ENCODE assay signal across 9 cellular contexts in the genomic region with DNA sequence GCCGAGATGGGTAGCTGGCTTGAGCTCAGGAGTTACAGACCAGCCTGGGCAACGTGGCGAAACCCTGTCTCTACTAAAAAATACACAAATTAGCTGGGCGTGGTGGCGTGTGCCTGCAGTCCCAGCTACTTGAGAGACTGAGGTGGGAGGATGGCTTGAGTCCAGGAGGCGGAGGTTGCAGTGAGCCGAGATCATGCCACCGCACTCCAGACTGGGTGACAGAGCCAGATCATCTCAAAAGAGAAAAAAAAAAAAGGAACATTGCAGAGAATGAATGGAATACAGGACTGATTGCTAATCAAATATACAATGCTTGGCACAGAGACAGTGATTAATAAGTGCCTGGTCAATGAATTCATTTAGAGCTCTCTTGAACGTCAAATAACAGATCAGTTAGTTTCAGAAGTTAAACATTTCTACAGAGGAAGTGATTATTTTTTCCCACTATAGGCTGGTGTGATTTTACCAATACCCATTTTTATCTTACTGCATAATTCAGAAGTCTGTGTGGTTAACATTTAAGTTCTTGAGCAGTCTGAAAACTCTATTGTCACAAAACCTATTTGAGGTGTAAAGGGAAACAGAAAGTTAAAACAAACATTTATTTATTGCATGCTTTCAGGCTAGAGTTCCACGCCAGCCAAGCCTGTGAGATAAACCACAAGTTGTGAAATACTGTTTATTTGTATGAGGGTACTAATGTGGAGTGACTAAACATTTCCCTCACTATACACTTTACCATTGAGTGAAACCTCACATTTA. TPM values are rescaled to one million over a fixed set of nuclear protein-coding genes. Genes with fewer than 3 reads are reported as not detected.
A peak's percentile ranks its signal among the peaks of the same experiment; 100 is the strongest.
DNase-seq lines count a peak whose midpoint lies in the region; ATAC-seq and TF ChIP-seq lines count a peak whose summit lies in the region.
"Had no signal": no experiment of that assay in that cellular context is flagged by ENCODE, and none has a peak within 500 bp of the region (broad histone marks: within the 10 kb centered on the region; RNA-seq: fewer than 3 reads in every experiment).

No MANE protein-coding gene starts in this region.

- DNase-seq in AG04450 (ENCODE audit: low read depth, low spot score) (peak; percentile 15), SW480 (ENCODE audit: low spot score) (peak; percentile 61), DMS153 (lab: John Stamatoyannopoulos, UW) (no peak), iPS-NIHi11 (ENCODE audit: low spot score) (no peak), WTC11 (ENCODE audit: low spot score) (no peak)

- peaks cover 3% of the 10 kb centered on the region; the same call in 1 of the 2 replicates for H3K9me3 ChIP-seq in AG04450 (ENCODE audit: control insufficient read depth, insufficient read depth, low read length)
- H3K9me3 ChIP-seq in mucosa of rectum (ENCODE audit: control insufficient read depth in 2 of 2, low read length in 2 of 2) = no peaks in the 10 kb centered on the region

- ATAC-seq in GM18870 (IDR thresholded peaks at IDR 0.05; ENCODE audit: unreplicated experiment) (peak; percentile 95), HG03025 (IDR thresholded peaks at IDR 0.05; ENCODE audit: low FRiP score, unreplicated experiment) (peak; percentile 81), WTC11 (no peak)

- H3K27me3 ChIP-seq in AG04450 (ENCODE audit: control insufficient read depth, insufficient read depth, low read length) = no peaks in the 10 kb centered on the region
- no peaks in the 10 kb centered on the region for H3K27me3 ChIP-seq in mucosa of rectum (ENCODE audit: control insufficient read depth in 2 of 2, insufficient read depth in 2 of 2, low read length in 2 of 2)

- H3K27ac Mint-ChIP-seq in WTC11 = no peak overlapping the region
- H3K27ac Mint-ChIP-seq: activated naive CD8-positive, alpha-beta T cell had no signal

- CTCF ChIA-PET in AG04450 (lab: Charles Lee) (interaction anchor here (0.7 to 3.3 kb wide), 2 partner anchors 7 to 20 kb away, joined by 3 to 26 read pairs; a partner anchor contains a TSS), WTC11 (lab: Charles Lee) (no interaction called here)

- TF ChIP-seq CTCF in AG04450 (IDR thresholded peaks at IDR 0.05; ENCODE audit: low read depth, low read length) (no peak), WTC11 (IDR thresholded peaks at IDR 0.05) (no peak)

- H3K4me3 ChIP-seq in AG04450 (ENCODE audit: low read depth, low read length) (no peak overlapping the region), mucosa of rectum (ENCODE audit: low read length in 2 of 2) (peak overlapping the region; percentile 24 to 34)

- no peaks in the 10 kb centered on the region for H3K36me3 Mint-ChIP-seq in WTC11
- H3K36me3 Mint-ChIP-seq: activated naive CD8-positive, alpha-beta T cell had no signal

- no peak overlapping the region for H3K27ac ChIP-seq in AG04450 (ENCODE audit: low read depth, low read length)
- no peak overlapping the region for H3K27ac ChIP-seq in mucosa of rectum (ENCODE audit: low read depth in 2 of 2, low read length in 2 of 2)

- no peaks in the 10 kb centered on the region for H3K36me3 ChIP-seq in mucosa of rectum (ENCODE audit: control insufficient read depth in 2 of 2, insufficient read depth in 2 of 2, low read length in 2 of 2)

- H3K9me3 Mint-ChIP-seq in WTC11 = peaks cover 11% of the 10 kb centered on the region

- POLR2A ChIA-PET in AG04450 (lab: Yijun Ruan, JAX) (no interaction called here), WTC11 (lab: Charles Lee) (no interaction called here)

- no peak overlapping the region for H3K9ac ChIP-seq in mucosa of rectum (ENCODE audit: low read depth in 1 of 2, low read length in 2 of 2)

- no peaks in the 10 kb centered on the region for H3K27me3 Mint-ChIP-seq in WTC11 (ENCODE audit: low read depth)

- H3K4me1 Mint-ChIP-seq in WTC11 = peaks cover 13% of the 10 kb centered on the region

- H3K4me1 ChIP-seq in mucosa of rectum (ENCODE audit: control insufficient read depth in 2 of 2, insufficient read depth in 2 of 2, low read length in 2 of 2) = peaks cover 0 to 2% of the 10 kb centered on the region in 2 donors

- H3K4me3 Mint-ChIP-seq in WTC11 = no peak overlapping the region
- H3K4me3 Mint-ChIP-seq: activated naive CD8-positive, alpha-beta T cell had no signal

TF ChIP-seq in WTC11, 78 proteins besides CTCF, POLR2A, EP300 and RAD21:
- TF ChIP-seq, protein P1, sequence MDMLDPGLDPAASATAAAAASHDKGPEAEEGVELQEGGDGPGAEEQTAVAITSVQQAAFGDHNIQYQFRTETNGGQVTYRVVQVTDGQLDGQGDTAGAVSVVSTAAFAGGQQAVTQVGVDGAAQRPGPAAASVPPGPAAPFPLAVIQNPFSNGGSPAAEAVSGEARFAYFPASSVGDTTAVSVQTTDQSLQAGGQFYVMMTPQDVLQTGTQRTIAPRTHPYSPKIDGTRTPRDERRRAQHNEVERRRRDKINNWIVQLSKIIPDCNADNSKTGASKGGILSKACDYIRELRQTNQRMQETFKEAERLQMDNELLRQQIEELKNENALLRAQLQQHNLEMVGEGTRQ (CRISPR knock-in tag; IDR thresholded peaks at IDR 0.05) = no peak
- TF ChIP-seq, protein P2, sequence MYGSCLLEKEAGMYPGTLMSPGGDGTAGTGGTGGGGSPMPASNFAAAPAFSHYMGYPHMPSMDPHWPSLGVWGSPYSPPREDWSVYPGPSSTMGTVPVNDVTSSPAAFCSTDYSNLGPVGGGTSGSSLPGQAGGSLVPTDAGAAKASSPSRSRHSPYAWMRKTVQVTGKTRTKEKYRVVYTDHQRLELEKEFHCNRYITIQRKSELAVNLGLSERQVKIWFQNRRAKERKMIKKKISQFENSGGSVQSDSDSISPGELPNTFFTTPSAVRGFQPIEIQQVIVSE (CRISPR knock-in tag; IDR thresholded peaks at IDR 0.05; ENCODE audit: borderline replicate concordance) = no peak
- TF ChIP-seq, protein P3, sequence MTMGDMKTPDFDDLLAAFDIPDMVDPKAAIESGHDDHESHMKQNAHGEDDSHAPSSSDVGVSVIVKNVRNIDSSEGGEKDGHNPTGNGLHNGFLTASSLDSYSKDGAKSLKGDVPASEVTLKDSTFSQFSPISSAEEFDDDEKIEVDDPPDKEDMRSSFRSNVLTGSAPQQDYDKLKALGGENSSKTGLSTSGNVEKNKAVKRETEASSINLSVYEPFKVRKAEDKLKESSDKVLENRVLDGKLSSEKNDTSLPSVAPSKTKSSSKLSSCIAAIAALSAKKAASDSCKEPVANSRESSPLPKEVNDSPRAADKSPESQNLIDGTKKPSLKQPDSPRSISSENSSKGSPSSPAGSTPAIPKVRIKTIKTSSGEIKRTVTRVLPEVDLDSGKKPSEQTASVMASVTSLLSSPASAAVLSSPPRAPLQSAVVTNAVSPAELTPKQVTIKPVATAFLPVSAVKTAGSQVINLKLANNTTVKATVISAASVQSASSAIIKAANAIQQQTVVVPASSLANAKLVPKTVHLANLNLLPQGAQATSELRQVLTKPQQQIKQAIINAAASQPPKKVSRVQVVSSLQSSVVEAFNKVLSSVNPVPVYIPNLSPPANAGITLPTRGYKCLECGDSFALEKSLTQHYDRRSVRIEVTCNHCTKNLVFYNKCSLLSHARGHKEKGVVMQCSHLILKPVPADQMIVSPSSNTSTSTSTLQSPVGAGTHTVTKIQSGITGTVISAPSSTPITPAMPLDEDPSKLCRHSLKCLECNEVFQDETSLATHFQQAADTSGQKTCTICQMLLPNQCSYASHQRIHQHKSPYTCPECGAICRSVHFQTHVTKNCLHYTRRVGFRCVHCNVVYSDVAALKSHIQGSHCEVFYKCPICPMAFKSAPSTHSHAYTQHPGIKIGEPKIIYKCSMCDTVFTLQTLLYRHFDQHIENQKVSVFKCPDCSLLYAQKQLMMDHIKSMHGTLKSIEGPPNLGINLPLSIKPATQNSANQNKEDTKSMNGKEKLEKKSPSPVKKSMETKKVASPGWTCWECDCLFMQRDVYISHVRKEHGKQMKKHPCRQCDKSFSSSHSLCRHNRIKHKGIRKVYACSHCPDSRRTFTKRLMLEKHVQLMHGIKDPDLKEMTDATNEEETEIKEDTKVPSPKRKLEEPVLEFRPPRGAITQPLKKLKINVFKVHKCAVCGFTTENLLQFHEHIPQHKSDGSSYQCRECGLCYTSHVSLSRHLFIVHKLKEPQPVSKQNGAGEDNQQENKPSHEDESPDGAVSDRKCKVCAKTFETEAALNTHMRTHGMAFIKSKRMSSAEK (CRISPR knock-in tag; IDR thresholded peaks at IDR 0.05; ENCODE audit: borderline replicate concordance) = no peak
- TF ChIP-seq, protein P4, sequence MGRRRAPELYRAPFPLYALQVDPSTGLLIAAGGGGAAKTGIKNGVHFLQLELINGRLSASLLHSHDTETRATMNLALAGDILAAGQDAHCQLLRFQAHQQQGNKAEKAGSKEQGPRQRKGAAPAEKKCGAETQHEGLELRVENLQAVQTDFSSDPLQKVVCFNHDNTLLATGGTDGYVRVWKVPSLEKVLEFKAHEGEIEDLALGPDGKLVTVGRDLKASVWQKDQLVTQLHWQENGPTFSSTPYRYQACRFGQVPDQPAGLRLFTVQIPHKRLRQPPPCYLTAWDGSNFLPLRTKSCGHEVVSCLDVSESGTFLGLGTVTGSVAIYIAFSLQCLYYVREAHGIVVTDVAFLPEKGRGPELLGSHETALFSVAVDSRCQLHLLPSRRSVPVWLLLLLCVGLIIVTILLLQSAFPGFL (CRISPR knock-in tag; IDR thresholded peaks at IDR 0.05; ENCODE audit: borderline replicate concordance) = no peak
- TF ChIP-seq NR3C1 (CRISPR knock-in tag; conservative IDR thresholded peaks at IDR 0.05; ENCODE audit: low read depth) (no peak), ZNF263 (CRISPR knock-in tag; IDR thresholded peaks at IDR 0.05; ENCODE audit: low read depth) (no peak), MYBL2 (CRISPR knock-in tag; IDR thresholded peaks at IDR 0.05) (no peak), ZNF423 (CRISPR knock-in tag; IDR thresholded peaks at IDR 0.05) (no peak), FOXP1 (CRISPR knock-in tag; IDR thresholded peaks at IDR 0.05; ENCODE audit: borderline replicate concordance) (no peak)

RNA-seq across cellular contexts. Expression of a gene that starts 7.7 kb away (rescaled TPM):
- polyA plus RNA-seq in AG04450 (2011; rRNA removed) = 8.0 TPM in 2 replicates
- polyA minus RNA-seq in AG04450 (2011; rRNA and poly(A)+ RNA removed) = 19.4 and 24.1 TPM in 2 replicates
- 30.1 to 37.1 TPM (median 30.4 TPM) in 3 replicates for total RNA-seq in WTC11 (2021)

RNA-seq across cellular contexts. Expression of a gene that starts 48.0 kb away (rescaled TPM):
- 236 and 351 TPM in 2 replicates for polyA plus RNA-seq in AG04450 (2011; rRNA removed)
- 41.1 and 46.8 TPM in 2 replicates for polyA minus RNA-seq in AG04450 (2011; rRNA and poly(A)+ RNA removed)
- total RNA-seq in WTC11 (2021) = 94.6 to 136 TPM (median 124 TPM) in 3 replicates

RNA-seq across cellular contexts. Expression of a gene that starts 59.9 kb away (rescaled TPM):
- polyA plus RNA-seq in AG04450 (2011; rRNA removed) = 73.1 and 95.5 TPM in 2 replicates
- 14.7 and 24.8 TPM in 2 replicates for polyA minus RNA-seq in AG04450 (2011; rRNA and poly(A)+ RNA removed)
- 41.6 to 46.9 TPM (median 43.1 TPM) in 3 replicates for total RNA-seq in WTC11 (2021)

Comparison
In these comparisons a context has a peak if more than half of its experiments do, and no peak if none do; other contexts are left out.
1. DNase-seq: peak in AG04450 (single experiment) and SW480 (single experiment); none in DMS153 (single experiment), iPS-NIHi11 (single experiment) and WTC11 (single experiment).